ENCODE assay signal across 1 cellular context in genomic region chr9:131601683-131602181, GRCh38.
TF ChIP-seq lines count a peak whose summit lies in the region.

No MANE protein-coding gene starts in this region.

TF ChIP-seq in WTC11, 78 proteins besides CTCF, POLR2A, EP300 and RAD21 (continued from another document):
- no peak for TF ChIP-seq ATF6 (CRISPR knock-in tag; IDR thresholded peaks at IDR 0.05)
- TF ChIP-seq USF2 (CRISPR knock-in tag; IDR thresholded peaks at IDR 0.05): no peak
- TF ChIP-seq OVOL2 (CRISPR knock-in tag; IDR thresholded peaks at IDR 0.05; ENCODE audit: borderline replicate concordance): no peak
- no peak for TF ChIP-seq AFF4 (CRISPR knock-in tag; IDR thresholded peaks at IDR 0.05; ENCODE audit: borderline replicate concordance)
- TF ChIP-seq HMGXB4 (CRISPR knock-in tag; IDR thresholded peaks at IDR 0.05): no peak
- TF ChIP-seq ELF4 (CRISPR knock-in tag; IDR thresholded peaks at IDR 0.05; ENCODE audit: low read depth): no peak
- TF ChIP-seq ATF1 (CRISPR knock-in tag; IDR thresholded peaks at IDR 0.05): no peak
- TF ChIP-seq RORB (CRISPR knock-in tag; IDR thresholded peaks at IDR 0.05): no peak
- no peak for TF ChIP-seq ZNF671 (CRISPR knock-in tag; IDR thresholded peaks at IDR 0.05)
- TF ChIP-seq SMAD3 (CRISPR knock-in tag; IDR thresholded peaks at IDR 0.05; ENCODE audit: borderline replicate concordance): no peak
- no peak for TF ChIP-seq ESRRA (CRISPR knock-in tag; IDR thresholded peaks at IDR 0.05; ENCODE audit: borderline replicate concordance)
- no peak for TF ChIP-seq ZNF416 (CRISPR knock-in tag; IDR thresholded peaks at IDR 0.05)
- TF ChIP-seq ETV6 (CRISPR knock-in tag; IDR thresholded peaks at IDR 0.05): no peak
